ENCODE assay signal across 15 cellular contexts in the genomic region with DNA sequence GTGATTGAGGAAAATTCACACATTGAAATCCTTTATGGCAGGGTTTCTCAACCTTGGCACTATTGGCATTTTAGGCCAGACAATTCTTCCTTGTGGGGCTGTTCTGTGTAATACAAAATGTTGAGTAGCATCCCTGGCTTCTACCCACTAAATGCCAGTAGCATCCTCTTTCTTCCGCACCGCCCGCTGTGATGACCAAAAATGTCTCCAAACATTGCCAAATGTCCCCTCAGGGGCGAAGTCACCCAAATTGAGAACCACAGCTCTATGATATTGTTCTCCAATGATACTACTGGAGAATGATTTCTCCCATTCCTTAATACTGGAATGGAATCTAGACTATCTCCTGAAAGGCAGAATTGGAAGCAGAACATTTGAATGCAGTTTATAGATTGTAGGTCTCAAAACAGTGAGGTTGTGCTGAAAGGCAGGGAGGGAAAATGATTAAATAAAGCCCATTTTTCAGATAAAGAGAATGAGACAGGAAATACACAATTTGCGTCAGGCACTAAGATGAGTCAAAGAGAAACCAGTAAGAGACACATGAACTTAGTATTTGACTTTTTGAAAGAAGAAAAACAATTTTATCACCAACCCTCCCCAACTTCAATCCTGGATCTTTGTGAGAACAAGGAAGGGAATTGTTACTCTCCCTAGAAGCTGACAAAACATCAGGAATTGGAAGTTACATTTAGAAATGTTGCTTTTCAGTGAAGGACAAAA.
DNase-seq lines count a peak whose midpoint lies in the region; ATAC-seq and TF ChIP-seq lines count a peak whose summit lies in the region.
"Had no signal": no experiment of that assay in that cellular context is flagged by ENCODE, and none has a peak within 500 bp of the region (broad histone marks: within the 10 kb centered on the region; RNA-seq: fewer than 3 reads in every experiment).

No MANE protein-coding gene starts in this region.

- TF ChIP-seq CTCF in CD14-positive monocyte (IDR thresholded peaks at IDR 0.05), result no peak

- no peaks in the 10 kb centered on the region for H3K36me3 Mint-ChIP-seq in CD14-positive monocyte
- H3K36me3 Mint-ChIP-seq: WTC11 had no signal

- peaks cover 30% of the 10 kb centered on the region for H3K4me1 Mint-ChIP-seq in CD14-positive monocyte

- peak overlapping the region in 3 of 7 donors; percentile 9 to 84 (median 71) for H3K27ac Mint-ChIP-seq in CD14-positive monocyte
- H3K27ac Mint-ChIP-seq: endodermal cell, WTC11 had no signal

- H3K4me3 Mint-ChIP-seq in CD14-positive monocyte, result no peak overlapping the region
- H3K4me3 Mint-ChIP-seq: endodermal cell, WTC11 had no signal

- intact Hi-C loops in CD14-positive monocyte (cut with micrococcal nuclease), result no loop called here

- in situ Hi-C loops in SK-MEL-5 (cut with HindIII; ENCODE audit: low pct_unique_long_range_greater_than_20kb, low sequenced_read_pairs), result no loop called here

- no peak for DNase-seq in activated CD4-positive, CD25-positive, alpha-beta regulatory T cell treated with anti-CD3 and anti-CD28 coated beads, Interleukin-2, amount 50 U/mL, for 72 hours
- peak; percentile 92 for DNase-seq in SK-MEL-5 (ENCODE audit: low read depth, low spot score)
- DNase-seq in foreskin melanocyte, result peak; percentile 88
- no peak for DNase-seq in AG08396 (ENCODE audit: low spot score)
- DNase-seq in NCI-H1092 treated with DMSO at 0.1 percent for 48 hours (lab: John Stamatoyannopoulos, UW), result no peak
- no peak for DNase-seq in CD14-positive monocyte (ENCODE audit: low spot score)
- DNase-seq: activated effector memory CD4-positive, alpha-beta T cell treated with Interleukin-2 at 50 U/mL for 16 hours; EL; endodermal cell; NCI-H1105 treated with DMSO at 0.1 percent for 48 hours; NCI-H345; OCI-M1 had no signal

- peaks cover 0 to 13% (median 5%) of the 10 kb centered on the region in 7 donors for H3K9me3 Mint-ChIP-seq in CD14-positive monocyte
- H3K9me3 Mint-ChIP-seq: endodermal cell, WTC11 had no signal

- ATAC-seq in activated CD4-positive, CD25-positive, alpha-beta regulatory T cell treated with anti-CD3 and anti-CD28 coated beads, Interleukin-2, amount 50 U/mL, for 24 hours, result peak; percentile 58 to 78
- peak; percentile 51 for ATAC-seq in GM19395 (IDR thresholded peaks at IDR 0.05; ENCODE audit: unreplicated experiment)
- ATAC-seq: WTC11 had no signal

- no peaks in the 10 kb centered on the region for H3K27me3 Mint-ChIP-seq in CD14-positive monocyte (ENCODE audit: low read depth in 3 of 3)

Comparison
In these comparisons a context has a peak if more than half of its experiments do, and no peak if none do; other contexts are left out.
1. DNase-seq: peak in SK-MEL-5 (single experiment) and foreskin melanocyte (single experiment); none in activated CD4-positive, CD25-positive, alpha-beta regulatory T cell treated with anti-CD3 and anti-CD28 coated beads, Interleukin-2, amount 50 U/mL, for 72 hours (single experiment), AG08396 (single experiment), NCI-H1092 treated with DMSO at 0.1 percent for 48 hours (single experiment) and CD14-positive monocyte (single experiment).